ENCODE assay signal across 1 cellular context in the genomic region with DNA sequence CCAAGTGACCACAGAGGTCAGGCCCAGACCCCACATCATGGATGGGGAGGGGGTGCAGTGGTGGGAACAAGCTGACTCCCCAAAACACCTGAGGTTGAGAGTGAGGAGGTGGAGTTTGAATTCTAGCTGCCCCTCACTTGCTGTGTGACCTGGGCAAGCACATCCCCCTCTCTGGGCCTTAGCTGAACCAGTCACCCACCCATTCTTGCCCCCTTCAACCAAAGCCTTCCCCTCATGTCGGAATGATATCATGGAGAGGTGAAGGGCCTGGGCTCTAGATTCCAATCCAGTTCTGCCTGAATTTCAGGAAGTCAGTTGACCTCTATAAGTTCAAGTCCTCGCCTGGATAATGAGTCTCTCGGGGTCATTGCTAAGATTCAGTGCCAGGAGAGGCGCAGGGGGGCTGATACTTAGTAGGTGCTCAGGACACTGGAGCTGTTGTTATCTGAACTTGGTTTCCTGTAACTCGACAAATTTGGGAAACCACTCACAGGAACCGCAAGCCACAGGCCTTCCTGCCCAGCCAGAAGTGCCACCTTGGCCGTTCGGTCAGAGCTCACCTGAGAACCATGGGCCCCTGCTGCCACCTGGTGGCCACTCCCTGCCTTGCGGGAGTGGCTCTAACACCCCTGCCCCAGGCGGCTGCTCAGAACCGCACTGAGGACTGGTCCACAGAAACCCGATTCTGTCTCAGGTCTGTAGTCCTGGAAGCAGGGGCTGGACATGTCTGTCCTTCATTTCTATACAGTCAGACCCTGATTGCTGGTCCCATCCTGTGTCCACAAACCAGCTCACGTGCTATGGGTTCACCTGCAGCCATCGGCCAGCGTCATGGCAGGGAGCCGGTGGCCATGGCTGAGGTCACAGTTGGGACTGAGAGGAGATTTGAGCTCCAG.
TF ChIP-seq lines count a peak whose summit lies in the region.

No MANE protein-coding gene starts in this region.

TF ChIP-seq in GM12878, 131 proteins besides CTCF, POLR2A, EP300 and RAD21 (continues in another document):
- TF ChIP-seq RBBP5 (conservative IDR thresholded peaks at IDR 0.05) (no peak), TARDBP (IDR thresholded peaks at IDR 0.05; ENCODE audit: borderline replicate concordance) (no peak), TCF3 (IDR thresholded peaks at IDR 0.05; ENCODE audit: borderline replicate concordance, insufficient read depth, low read depth, low read length) (no peak), GATAD2B (conservative IDR thresholded peaks at IDR 0.05; ENCODE audit: low read depth) (no peak; the same call in 1 of the 2 replicates), IRF4 (IDR thresholded peaks at IDR 0.05; ENCODE audit: low read depth, low read length) (no peak), FOXK2 (IDR thresholded peaks at IDR 0.05) (no peak), MTA3 (IDR thresholded peaks at IDR 0.05; ENCODE audit: borderline replicate concordance, low read length) (no peak), YBX1 (IDR thresholded peaks at IDR 0.05) (no peak), KAT2A (conservative IDR thresholded peaks at IDR 0.05; ENCODE audit: control insufficient read depth, low read depth, low read length) (no peak), RAD51 (IDR thresholded peaks at IDR 0.05) (no peak), SREBF2 (IDR thresholded peaks at IDR 0.05; ENCODE audit: low read length) (no peak), RFX5 (IDR thresholded peaks at IDR 0.05; ENCODE audit: low read depth, low read length) (no peak), BHLHE40 (IDR thresholded peaks at IDR 0.05; ENCODE audit: borderline replicate concordance in 1 of 2, low read depth in 2 of 2, low read length in 1 of 2) (peak; percentile 35 to 74; a peak in 3 of 4 replicates), BMI1 (IDR thresholded peaks at IDR 0.05; ENCODE audit: borderline replicate concordance) (no peak), ESRRA (IDR thresholded peaks at IDR 0.05; ENCODE audit: low read length) (no peak), RCOR1 (conservative IDR thresholded peaks at IDR 0.05; ENCODE audit: low read depth, low read length) (no peak), ZSCAN29 (IDR thresholded peaks at IDR 0.05) (no peak), SUZ12 (IDR thresholded peaks at IDR 0.05; ENCODE audit: unreplicated experiment) (no peak), ASH2L (IDR thresholded peaks at IDR 0.05; ENCODE audit: borderline replicate concordance, low read depth) (no peak), POLR2AphosphoS2 (IDR thresholded peaks at IDR 0.05; ENCODE audit: low read depth, low read length) (no peak), RELA (IDR thresholded peaks at IDR 0.05; ENCODE audit: borderline replicate concordance, partially characterized antibody) (peak; percentile 79), MYB (IDR thresholded peaks at IDR 0.05; ENCODE audit: borderline replicate concordance, low read depth, low read length) (no peak), POU2F2 (IDR thresholded peaks at IDR 0.05; ENCODE audit: borderline replicate concordance, low read depth, low read length) (no peak), CHD1 (IDR thresholded peaks at IDR 0.05; ENCODE audit: low read depth, low read length) (no peak), ZNF207 (IDR thresholded peaks at IDR 0.05; ENCODE audit: borderline replicate concordance) (peak; percentile 33; the same call in 1 of the 2 replicates), GABPA (IDR thresholded peaks at IDR 0.05; ENCODE audit: low read depth) (no peak), BCL11A (IDR thresholded peaks at IDR 0.05; ENCODE audit: low read depth, low read length) (no peak), MXI1 (IDR thresholded peaks at IDR 0.05; ENCODE audit: low read depth, low read length) (no peak), NFYA (IDR thresholded peaks at IDR 0.05; ENCODE audit: borderline replicate concordance, low read depth, low read length) (no peak), ZNF274 (IDR thresholded peaks at IDR 0.05; ENCODE audit: insufficient read depth, insufficient read length) (no peak), SRF (IDR thresholded peaks at IDR 0.05; ENCODE audit: low read depth in 2 of 2, low read length in 2 of 2) (no peak), SP1 (IDR thresholded peaks at IDR 0.05; ENCODE audit: low read depth, low read length) (no peak), WRNIP1 (IDR thresholded peaks at IDR 0.05; ENCODE audit: borderline replicate concordance, low read depth, low read length) (no peak), NRF1 (conservative IDR thresholded peaks at IDR 0.05; ENCODE audit: low read depth, low read length) (no peak)
- TF ChIP-seq, protein P1, sequence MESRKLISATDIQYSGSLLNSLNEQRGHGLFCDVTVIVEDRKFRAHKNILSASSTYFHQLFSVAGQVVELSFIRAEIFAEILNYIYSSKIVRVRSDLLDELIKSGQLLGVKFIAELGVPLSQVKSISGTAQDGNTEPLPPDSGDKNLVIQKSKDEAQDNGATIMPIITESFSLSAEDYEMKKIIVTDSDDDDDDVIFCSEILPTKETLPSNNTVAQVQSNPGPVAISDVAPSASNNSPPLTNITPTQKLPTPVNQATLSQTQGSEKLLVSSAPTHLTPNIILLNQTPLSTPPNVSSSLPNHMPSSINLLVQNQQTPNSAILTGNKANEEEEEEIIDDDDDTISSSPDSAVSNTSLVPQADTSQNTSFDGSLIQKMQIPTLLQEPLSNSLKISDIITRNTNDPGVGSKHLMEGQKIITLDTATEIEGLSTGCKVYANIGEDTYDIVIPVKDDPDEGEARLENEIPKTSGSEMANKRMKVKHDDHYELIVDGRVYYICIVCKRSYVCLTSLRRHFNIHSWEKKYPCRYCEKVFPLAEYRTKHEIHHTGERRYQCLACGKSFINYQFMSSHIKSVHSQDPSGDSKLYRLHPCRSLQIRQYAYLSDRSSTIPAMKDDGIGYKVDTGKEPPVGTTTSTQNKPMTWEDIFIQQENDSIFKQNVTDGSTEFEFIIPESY (IDR thresholded peaks at IDR 0.05) = no peak
- TF ChIP-seq, protein P2, sequence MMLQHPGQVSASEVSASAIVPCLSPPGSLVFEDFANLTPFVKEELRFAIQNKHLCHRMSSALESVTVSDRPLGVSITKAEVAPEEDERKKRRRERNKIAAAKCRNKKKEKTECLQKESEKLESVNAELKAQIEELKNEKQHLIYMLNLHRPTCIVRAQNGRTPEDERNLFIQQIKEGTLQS (IDR thresholded peaks at IDR 0.05; ENCODE audit: borderline replicate concordance, extremely low read depth, low read depth, low read length) = no peak
- TF ChIP-seq, protein P3, sequence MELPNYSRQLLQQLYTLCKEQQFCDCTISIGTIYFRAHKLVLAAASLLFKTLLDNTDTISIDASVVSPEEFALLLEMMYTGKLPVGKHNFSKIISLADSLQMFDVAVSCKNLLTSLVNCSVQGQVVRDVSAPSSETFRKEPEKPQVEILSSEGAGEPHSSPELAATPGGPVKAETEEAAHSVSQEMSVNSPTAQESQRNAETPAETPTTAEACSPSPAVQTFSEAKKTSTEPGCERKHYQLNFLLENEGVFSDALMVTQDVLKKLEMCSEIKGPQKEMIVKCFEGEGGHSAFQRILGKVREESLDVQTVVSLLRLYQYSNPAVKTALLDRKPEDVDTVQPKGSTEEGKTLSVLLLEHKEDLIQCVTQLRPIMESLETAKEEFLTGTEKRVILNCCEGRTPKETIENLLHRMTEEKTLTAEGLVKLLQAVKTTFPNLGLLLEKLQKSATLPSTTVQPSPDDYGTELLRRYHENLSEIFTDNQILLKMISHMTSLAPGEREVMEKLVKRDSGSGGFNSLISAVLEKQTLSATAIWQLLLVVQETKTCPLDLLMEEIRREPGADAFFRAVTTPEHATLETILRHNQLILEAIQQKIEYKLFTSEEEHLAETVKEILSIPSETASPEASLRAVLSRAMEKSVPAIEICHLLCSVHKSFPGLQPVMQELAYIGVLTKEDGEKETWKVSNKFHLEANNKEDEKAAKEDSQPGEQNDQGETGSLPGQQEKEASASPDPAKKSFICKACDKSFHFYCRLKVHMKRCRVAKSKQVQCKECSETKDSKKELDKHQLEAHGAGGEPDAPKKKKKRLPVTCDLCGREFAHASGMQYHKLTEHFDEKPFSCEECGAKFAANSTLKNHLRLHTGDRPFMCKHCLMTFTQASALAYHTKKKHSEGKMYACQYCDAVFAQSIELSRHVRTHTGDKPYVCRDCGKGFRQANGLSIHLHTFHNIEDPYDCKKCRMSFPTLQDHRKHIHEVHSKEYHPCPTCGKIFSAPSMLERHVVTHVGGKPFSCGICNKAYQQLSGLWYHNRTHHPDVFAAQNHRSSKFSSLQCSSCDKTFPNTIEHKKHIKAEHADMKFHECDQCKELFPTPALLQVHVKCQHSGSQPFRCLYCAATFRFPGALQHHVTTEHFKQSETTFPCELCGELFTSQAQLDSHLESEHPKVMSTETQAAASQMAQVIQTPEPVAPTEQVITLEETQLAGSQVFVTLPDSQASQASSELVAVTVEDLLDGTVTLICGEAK (IDR thresholded peaks at IDR 0.05; ENCODE audit: borderline replicate concordance) = no peak
- TF ChIP-seq, protein P4, sequence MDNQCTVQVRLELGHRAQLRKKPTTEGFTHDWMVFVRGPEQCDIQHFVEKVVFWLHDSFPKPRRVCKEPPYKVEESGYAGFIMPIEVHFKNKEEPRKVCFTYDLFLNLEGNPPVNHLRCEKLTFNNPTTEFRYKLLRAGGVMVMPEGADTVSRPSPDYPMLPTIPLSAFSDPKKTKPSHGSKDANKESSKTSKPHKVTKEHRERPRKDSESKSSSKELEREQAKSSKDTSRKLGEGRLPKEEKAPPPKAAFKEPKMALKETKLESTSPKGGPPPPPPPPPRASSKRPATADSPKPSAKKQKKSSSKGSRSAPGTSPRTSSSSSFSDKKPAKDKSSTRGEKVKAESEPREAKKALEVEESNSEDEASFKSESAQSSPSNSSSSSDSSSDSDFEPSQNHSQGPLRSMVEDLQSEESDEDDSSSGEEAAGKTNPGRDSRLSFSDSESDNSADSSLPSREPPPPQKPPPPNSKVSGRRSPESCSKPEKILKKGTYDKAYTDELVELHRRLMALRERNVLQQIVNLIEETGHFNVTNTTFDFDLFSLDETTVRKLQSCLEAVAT (IDR thresholded peaks at IDR 0.05) = peak; percentile 89
- TF ChIP-seq, protein P5, sequence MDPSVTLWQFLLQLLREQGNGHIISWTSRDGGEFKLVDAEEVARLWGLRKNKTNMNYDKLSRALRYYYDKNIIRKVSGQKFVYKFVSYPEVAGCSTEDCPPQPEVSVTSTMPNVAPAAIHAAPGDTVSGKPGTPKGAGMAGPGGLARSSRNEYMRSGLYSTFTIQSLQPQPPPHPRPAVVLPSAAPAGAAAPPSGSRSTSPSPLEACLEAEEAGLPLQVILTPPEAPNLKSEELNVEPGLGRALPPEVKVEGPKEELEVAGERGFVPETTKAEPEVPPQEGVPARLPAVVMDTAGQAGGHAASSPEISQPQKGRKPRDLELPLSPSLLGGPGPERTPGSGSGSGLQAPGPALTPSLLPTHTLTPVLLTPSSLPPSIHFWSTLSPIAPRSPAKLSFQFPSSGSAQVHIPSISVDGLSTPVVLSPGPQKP (IDR thresholded peaks at IDR 0.05; ENCODE audit: low read depth, low read length) = no peak
- TF ChIP-seq, protein P6, sequence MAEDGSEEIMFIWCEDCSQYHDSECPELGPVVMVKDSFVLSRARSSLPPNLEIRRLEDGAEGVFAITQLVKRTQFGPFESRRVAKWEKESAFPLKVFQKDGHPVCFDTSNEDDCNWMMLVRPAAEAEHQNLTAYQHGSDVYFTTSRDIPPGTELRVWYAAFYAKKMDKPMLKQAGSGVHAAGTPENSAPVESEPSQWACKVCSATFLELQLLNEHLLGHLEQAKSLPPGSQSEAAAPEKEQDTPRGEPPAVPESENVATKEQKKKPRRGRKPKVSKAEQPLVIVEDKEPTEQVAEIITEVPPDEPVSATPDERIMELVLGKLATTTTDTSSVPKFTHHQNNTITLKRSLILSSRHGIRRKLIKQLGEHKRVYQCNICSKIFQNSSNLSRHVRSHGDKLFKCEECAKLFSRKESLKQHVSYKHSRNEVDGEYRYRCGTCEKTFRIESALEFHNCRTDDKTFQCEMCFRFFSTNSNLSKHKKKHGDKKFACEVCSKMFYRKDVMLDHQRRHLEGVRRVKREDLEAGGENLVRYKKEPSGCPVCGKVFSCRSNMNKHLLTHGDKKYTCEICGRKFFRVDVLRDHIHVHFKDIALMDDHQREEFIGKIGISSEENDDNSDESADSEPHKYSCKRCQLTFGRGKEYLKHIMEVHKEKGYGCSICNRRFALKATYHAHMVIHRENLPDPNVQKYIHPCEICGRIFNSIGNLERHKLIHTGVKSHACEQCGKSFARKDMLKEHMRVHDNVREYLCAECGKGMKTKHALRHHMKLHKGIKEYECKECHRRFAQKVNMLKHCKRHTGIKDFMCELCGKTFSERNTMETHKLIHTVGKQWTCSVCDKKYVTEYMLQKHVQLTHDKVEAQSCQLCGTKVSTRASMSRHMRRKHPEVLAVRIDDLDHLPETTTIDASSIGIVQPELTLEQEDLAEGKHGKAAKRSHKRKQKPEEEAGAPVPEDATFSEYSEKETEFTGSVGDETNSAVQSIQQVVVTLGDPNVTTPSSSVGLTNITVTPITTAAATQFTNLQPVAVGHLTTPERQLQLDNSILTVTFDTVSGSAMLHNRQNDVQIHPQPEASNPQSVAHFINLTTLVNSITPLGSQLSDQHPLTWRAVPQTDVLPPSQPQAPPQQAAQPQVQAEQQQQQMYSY (CRISPR knock-in tag; IDR thresholded peaks at IDR 0.05) = no peak
- TF ChIP-seq, protein P7, sequence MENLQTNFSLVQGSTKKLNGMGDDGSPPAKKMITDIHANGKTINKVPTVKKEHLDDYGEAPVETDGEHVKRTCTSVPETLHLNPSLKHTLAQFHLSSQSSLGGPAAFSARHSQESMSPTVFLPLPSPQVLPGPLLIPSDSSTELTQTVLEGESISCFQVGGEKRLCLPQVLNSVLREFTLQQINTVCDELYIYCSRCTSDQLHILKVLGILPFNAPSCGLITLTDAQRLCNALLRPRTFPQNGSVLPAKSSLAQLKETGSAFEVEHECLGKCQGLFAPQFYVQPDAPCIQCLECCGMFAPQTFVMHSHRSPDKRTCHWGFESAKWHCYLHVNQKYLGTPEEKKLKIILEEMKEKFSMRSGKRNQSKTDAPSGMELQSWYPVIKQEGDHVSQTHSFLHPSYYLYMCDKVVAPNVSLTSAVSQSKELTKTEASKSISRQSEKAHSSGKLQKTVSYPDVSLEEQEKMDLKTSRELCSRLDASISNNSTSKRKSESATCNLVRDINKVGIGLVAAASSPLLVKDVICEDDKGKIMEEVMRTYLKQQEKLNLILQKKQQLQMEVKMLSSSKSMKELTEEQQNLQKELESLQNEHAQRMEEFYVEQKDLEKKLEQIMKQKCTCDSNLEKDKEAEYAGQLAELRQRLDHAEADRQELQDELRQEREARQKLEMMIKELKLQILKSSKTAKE (IDR thresholded peaks at IDR 0.05; ENCODE audit: low read depth, poor library complexity, severe bottlenecking) = peak; percentile 24
- TF ChIP-seq, protein P8, sequence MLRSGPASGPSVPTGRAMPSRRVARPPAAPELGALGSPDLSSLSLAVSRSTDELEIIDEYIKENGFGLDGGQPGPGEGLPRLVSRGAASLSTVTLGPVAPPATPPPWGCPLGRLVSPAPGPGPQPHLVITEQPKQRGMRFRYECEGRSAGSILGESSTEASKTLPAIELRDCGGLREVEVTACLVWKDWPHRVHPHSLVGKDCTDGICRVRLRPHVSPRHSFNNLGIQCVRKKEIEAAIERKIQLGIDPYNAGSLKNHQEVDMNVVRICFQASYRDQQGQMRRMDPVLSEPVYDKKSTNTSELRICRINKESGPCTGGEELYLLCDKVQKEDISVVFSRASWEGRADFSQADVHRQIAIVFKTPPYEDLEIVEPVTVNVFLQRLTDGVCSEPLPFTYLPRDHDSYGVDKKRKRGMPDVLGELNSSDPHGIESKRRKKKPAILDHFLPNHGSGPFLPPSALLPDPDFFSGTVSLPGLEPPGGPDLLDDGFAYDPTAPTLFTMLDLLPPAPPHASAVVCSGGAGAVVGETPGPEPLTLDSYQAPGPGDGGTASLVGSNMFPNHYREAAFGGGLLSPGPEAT (IDR thresholded peaks at IDR 0.05; ENCODE audit: low read depth) = peak; percentile 61; the same call in 1 of the 2 replicates
- TF ChIP-seq, protein P9, sequence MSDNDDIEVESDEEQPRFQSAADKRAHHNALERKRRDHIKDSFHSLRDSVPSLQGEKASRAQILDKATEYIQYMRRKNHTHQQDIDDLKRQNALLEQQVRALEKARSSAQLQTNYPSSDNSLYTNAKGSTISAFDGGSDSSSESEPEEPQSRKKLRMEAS (IDR thresholded peaks at IDR 0.05; ENCODE audit: low read depth, low read length) = no peak
